9 cellular contexts compared by ENCODE assay signal in the genomic region with DNA sequence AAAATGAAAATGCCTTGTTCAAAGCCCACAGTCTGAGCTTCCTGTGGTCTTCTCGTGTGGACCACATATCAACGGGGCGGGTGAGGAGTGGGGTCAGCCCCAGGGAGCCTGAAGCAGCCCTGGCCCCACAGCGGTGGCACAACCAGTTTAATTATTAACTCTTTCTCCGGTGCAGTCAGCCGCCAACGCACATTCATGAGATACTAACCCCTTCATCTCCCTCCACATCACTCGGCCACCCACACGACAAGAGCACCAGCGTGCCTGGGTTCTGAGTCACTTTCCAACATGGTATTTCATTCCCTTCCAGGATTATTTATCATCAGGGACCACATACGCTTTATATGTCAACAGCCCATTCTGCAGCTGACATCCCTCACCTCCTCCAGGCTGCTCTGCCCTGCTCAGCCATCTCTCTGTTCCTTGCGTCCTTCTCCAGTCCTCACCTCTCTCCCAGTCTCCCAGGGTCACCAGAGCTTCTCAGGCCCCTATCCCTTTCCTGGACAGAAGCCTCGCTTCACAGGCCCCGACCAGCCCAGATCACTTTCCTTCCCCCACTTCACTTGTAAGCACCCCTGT. TPM values are rescaled to one million over a fixed set of nuclear protein-coding genes. Genes with fewer than 3 reads are reported as not detected.
DNase-seq lines count a peak whose midpoint lies in the region; ATAC-seq and TF ChIP-seq lines count a peak whose summit lies in the region.
"Had no signal": no experiment of that assay in that cellular context is flagged by ENCODE, and none has a peak within 500 bp of the region (broad histone marks: within the 10 kb centered on the region; RNA-seq: fewer than 3 reads in every experiment).

No MANE protein-coding gene starts in this region.

- no peaks in the 10 kb centered on the region for H3K9me2 ChIP-seq in OCI-LY7 (ENCODE audit: insufficient read depth, low read length)

- peaks cover 47% of the 10 kb centered on the region for H3K4me1 ChIP-seq in OCI-LY7 (ENCODE audit: insufficient read depth, low read length, poor library complexity, severe bottlenecking)

- H3K79me2 ChIP-seq in OCI-LY7 (ENCODE audit: insufficient read depth, low read depth, low read length): peaks cover 16% of the 10 kb centered on the region; the same call in 1 of the 2 replicates

- CTCF ChIA-PET in OCI-LY7 (lab: Charles Lee; ENCODE audit: unreplicated experiment): no interaction called here

- ATAC-seq in GM21723 (IDR thresholded peaks at IDR 0.05; ENCODE audit: unreplicated experiment): no peak
- no peak for ATAC-seq in HG02884 (IDR thresholded peaks at IDR 0.05; ENCODE audit: unreplicated experiment)
- ATAC-seq: activated CD8-positive, alpha-beta T cell treated with anti-CD3 and anti-CD28 coated beads for 36 hours had no signal

- no peak overlapping the region for H3K4me3 ChIP-seq in fibroblast of mammary gland (ENCODE audit: control insufficient read depth, low read depth, low read length)
- no peak overlapping the region for H3K4me3 ChIP-seq in OCI-LY7 (ENCODE audit: low read depth, low read length, poor library complexity, severe bottlenecking)
- no peak overlapping the region for H3K4me3 ChIP-seq in H7 (ENCODE audit: insufficient read depth, low read depth, low read length)

- no TSS peak for BruUV-seq in OCI-LY7 (replicated peaks; lab: Mats Ljungman, UMichigan)

- no peak overlapping the region for H2AFZ ChIP-seq in OCI-LY7 (ENCODE audit: low read length)

- intact Hi-C loops in posterior vena cava (cut with DNase I) (no loop called here), OCI-LY7 (cut with micrococcal nuclease; ENCODE audit: unreplicated experiment) (no loop called here)

- no peaks in the 10 kb centered on the region for H3K9me3 ChIP-seq in OCI-LY7 (ENCODE audit: low read length)

- TF ChIP-seq CTCF in fibroblast of mammary gland (conservative IDR thresholded peaks at IDR 0.05; ENCODE audit: control insufficient read depth, insufficient read depth, low read depth, low read length): no peak
- no peak for TF ChIP-seq CTCF in OCI-LY7 (conservative IDR thresholded peaks at IDR 0.05; ENCODE audit: low read length)

- peak; percentile 91 for DNase-seq in Daoy (ENCODE audit: low read depth)
- DNase-seq in NCI-H526 treated with DMSO at 0.1 percent for 48 hours (lab: John Stamatoyannopoulos, UW): peak; percentile 39
- peak; percentile 91 for DNase-seq in fibroblast of mammary gland (ENCODE audit: low read depth)
- DNase-seq in posterior vena cava (ENCODE audit: low spot score): peak; percentile 62
- no peak for DNase-seq in OCI-LY7 (ENCODE audit: low spot score)
- no peak for DNase-seq in H7
- DNase-seq: activated CD8-positive, alpha-beta T cell treated with anti-CD3 and anti-CD28 coated beads for 36 hours had no signal

- POLR2A ChIA-PET in OCI-LY7 (lab: Charles Lee): interaction anchor here (0.7 to 3.1 kb wide), 2 partner anchors 19 to 48 kb away, joined by 3 to 29 read pairs; a partner anchor contains a TSS

- no peaks in the 10 kb centered on the region for H3K36me3 ChIP-seq in OCI-LY7 (ENCODE audit: insufficient read depth, low read length)
- H3K36me3 ChIP-seq in H7 (replicated peaks; ENCODE audit: control insufficient read depth, insufficient read depth, low read length): no peaks in the 10 kb centered on the region

- no peak overlapping the region for H3K27ac ChIP-seq in OCI-LY7 (ENCODE audit: low read depth, low read length, poor library complexity, severe bottlenecking)

- H3K4me2 ChIP-seq in OCI-LY7 (ENCODE audit: low read length): no peak overlapping the region

- H4K20me1 ChIP-seq in OCI-LY7 (ENCODE audit: insufficient read depth, low read length): no peaks in the 10 kb centered on the region

- peaks cover 13% of the 10 kb centered on the region for H3K27me3 ChIP-seq in H7 (ENCODE audit: control insufficient read depth, insufficient read depth, low read length)

RNA-seq across cellular contexts. Expression of a gene that starts 48.0 kb away (rescaled TPM):
- total RNA-seq in Daoy (2014; rRNA removed; shearing (Covaris generic)): 14.3 and 33.0 TPM in 2 replicates
- 100 to 1,000 TPM in 1 of 2 donors, 10 to 100 TPM in 1; 82.2 to 135 TPM for total RNA-seq in posterior vena cava
- total RNA-seq in OCI-LY7 (2014; rRNA removed; shearing (Covaris generic)): 439 and 498 TPM in 2 replicates
- total RNA-seq in OCI-LY7 (2022): 69.8 and 79.3 TPM in 2 replicates
- 38.7 and 58.2 TPM in 2 replicates for total RNA-seq in H7 (2014; rRNA removed; shearing (Covaris generic))

Comparison
In these comparisons a context has a peak if more than half of its experiments do, and no peak if none do; other contexts are left out.
1. DNase-seq: peak in Daoy (single experiment), NCI-H526 treated with DMSO at 0.1 percent for 48 hours (single experiment), fibroblast of mammary gland (single experiment) and posterior vena cava (single experiment); none in OCI-LY7 (single experiment) and H7 (single experiment).